In the genomic region with DNA sequence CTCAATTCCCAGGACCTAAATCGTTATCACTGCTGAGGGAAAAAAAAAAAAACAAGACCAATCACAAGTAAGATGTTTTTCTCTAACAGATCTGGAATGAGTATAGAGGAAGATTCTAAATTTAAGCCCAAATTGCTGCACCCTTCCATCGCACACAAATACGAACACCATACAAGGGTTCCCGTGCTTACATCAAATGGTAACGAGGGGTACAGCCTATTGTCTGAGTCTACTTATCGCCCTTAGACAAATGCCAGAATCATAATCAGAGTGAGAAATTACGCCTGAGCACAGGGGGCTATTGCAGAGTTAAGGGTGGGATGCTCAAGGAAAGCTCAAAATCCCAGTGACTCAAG, we compare ENCODE assay signal across 8 cellular contexts. TPM values are rescaled to one million over a fixed set of nuclear protein-coding genes. Genes with fewer than 3 reads are reported as not detected.
A peak's percentile ranks its signal among the peaks of the same experiment; 100 is the strongest.
DNase-seq lines count a peak whose midpoint lies in the region; ATAC-seq, FAIRE-seq and TF ChIP-seq lines count a peak whose summit lies in the region.

No MANE protein-coding gene starts in this region.

- DNase-seq in GM19239 (ENCODE audit: insufficient read length, low spot score) (no peak), Karpas-422 (no peak), dorsolateral prefrontal cortex (no peak), naive B cell (no peak), NCI-H1105 treated with DMSO at 0.1 percent for 48 hours (lab: John Stamatoyannopoulos, UW) (no peak), NCI-H2171 (lab: John Stamatoyannopoulos, UW) (no peak), NCI-H2171 treated with DMSO at 0.1 percent for 48 hours (lab: John Stamatoyannopoulos, UW) (no peak)

- H3K4me2 ChIP-seq in Karpas-422 (ENCODE audit: low read depth, low read length, poor library complexity, severe bottlenecking) = peak overlapping the region; percentile 86

- H3K4me3 ChIP-seq in Karpas-422 (ENCODE audit: low read length) (peak overlapping the region; percentile 86), dorsolateral prefrontal cortex (peak overlapping the region; percentile 62 to 99 (median 90))

- 0 out of 2 replicates have a peak overlapping the region, but pooled peaks have one; percentile 8 for H2AFZ ChIP-seq in Karpas-422 (ENCODE audit: low read length)

- H3K9me3 Mint-ChIP-seq in naive B cell = no peaks in the 10 kb centered on the region

- H3K36me3 Mint-ChIP-seq in naive B cell = peaks cover 0 to 4% of the 10 kb centered on the region in 2 donors

- TF ChIP-seq CTCF in dorsolateral prefrontal cortex (IDR thresholded peaks at IDR 0.05 in 54 of 56, conservative IDR thresholded peaks at IDR 0.05 in 2 of 56; ENCODE audit: low read depth in 1 of 56, partially characterized antibody in 56 of 56) = no peak

- peaks cover 42% of the 10 kb centered on the region for H3K4me1 ChIP-seq in Karpas-422 (ENCODE audit: low read length)

- peak overlapping the region; percentile 95 to 99 (median 98) for H3K27ac Mint-ChIP-seq in naive B cell

- H3K27ac ChIP-seq in Karpas-422 (ENCODE audit: low read length) = peak overlapping the region; percentile 71
- peak overlapping the region in 55 of 59 donors; percentile 58 to 97 (median 92) for H3K27ac ChIP-seq in dorsolateral prefrontal cortex

- H3K9me3 ChIP-seq in Karpas-422 (ENCODE audit: low read length) = no peaks in the 10 kb centered on the region

- H3K9me2 ChIP-seq in Karpas-422 (replicated peaks; ENCODE audit: insufficient read depth, low read length) = no peaks in the 10 kb centered on the region

- H4K20me1 ChIP-seq in Karpas-422 (ENCODE audit: insufficient read depth, low read depth, low read length) = peaks cover 10% of the 10 kb centered on the region

- H3K4me3 Mint-ChIP-seq in naive B cell = peak overlapping the region; percentile 90 to 99 (median 96)

- H3K4me1 Mint-ChIP-seq in naive B cell = peaks cover 21 to 43% (median 26%) of the 10 kb centered on the region in 3 donors

- ATAC-seq in naive B cell (ENCODE audit: low read depth in 2 of 2) (peak; percentile 7 to 18), GM21619 (IDR thresholded peaks at IDR 0.05; ENCODE audit: unreplicated experiment) (no peak)

- no peaks in the 10 kb centered on the region for H3K36me3 ChIP-seq in Karpas-422 (ENCODE audit: insufficient read depth, low read length)

- intact Hi-C loops in dorsolateral prefrontal cortex (cut with DNase I) = loop anchor here (2.0 to 5.0 kb wide), 2 partner anchors 70 to 75 kb away; no protein-coding TSS in a partner anchor

- H3K9ac ChIP-seq in Karpas-422 (ENCODE audit: low read length) = peak overlapping the region; percentile 81

- FAIRE-seq in GM19239 (lab: Jason Lieb, UNC) = peak; percentile 49

- peaks cover 11 to 12% (median 11%) of the 10 kb centered on the region in 3 donors for H3K27me3 Mint-ChIP-seq in naive B cell

- H3K79me2 ChIP-seq in Karpas-422 (ENCODE audit: low read length) = peaks cover 69% of the 10 kb centered on the region

- H3K27me3 ChIP-seq in Karpas-422 (ENCODE audit: low read length) (no peaks in the 10 kb centered on the region), dorsolateral prefrontal cortex (no peaks in the 10 kb centered on the region)

RNA-seq across cellular contexts. Expression of gene ZC3H13, which starts 0.6 kb away (rescaled TPM):
- total RNA-seq in Karpas-422 (2014; rRNA removed; shearing (Covaris generic); ENCODE audit: low replicate concordance) = 24.7 and 30.8 TPM in 2 replicates
- total RNA-seq in dorsolateral prefrontal cortex = 100 to 1,000 TPM in 35 of 120 experiments, 10 to 100 TPM in 85; 64.3 to 130 (median 93.6) TPM
- 10 to 100 TPM; 20.3 to 42.2 (median 29.0) TPM for polyA plus RNA-seq in naive B cell (ENCODE audit: low read depth in 6 of 6)

RNA-seq across cellular contexts. Expression of gene CPB2, which starts 52.9 kb away (rescaled TPM):
- not detected in 2 replicates for total RNA-seq in Karpas-422 (2014; rRNA removed; shearing (Covaris generic); ENCODE audit: low replicate concordance)
- total RNA-seq in dorsolateral prefrontal cortex = under 1 TPM in 1 of 120 experiments, not detected in 119; 0.26 TPM
- polyA plus RNA-seq in naive B cell (ENCODE audit: low read depth in 6 of 6) = under 1 TPM in 1 of 6 donors, not detected in 5; 0.20 TPM
